In genomic region chr2:44707945-44708645, GRCh38 we compare ENCODE assay signal across 9 cellular contexts.
DNase-seq lines count a peak whose midpoint lies in the region.
"Had no signal": no experiment of that assay in that cellular context is flagged by ENCODE, and none has a peak within 500 bp of the region (broad histone marks: within the 10 kb centered on the region; RNA-seq: fewer than 3 reads in every experiment).

No MANE protein-coding gene starts in this region.

- CTCF ChIA-PET in activated naive CD4-positive, alpha-beta T cell treated with anti-CD3 and anti-CD28 coated beads, Interleukin-2, amount 10 ng/mL, durations not matched to agents 7 days and 5 days (lab: Charles Lee) = interaction anchor here (1.5 kb wide), 1 partner anchor 228 kb away, joined by 3 read pairs; no protein-coding TSS in a partner anchor

- no peaks in the 10 kb centered on the region for H3K27me3 Mint-ChIP-seq in activated naive CD4-positive, alpha-beta T cell treated with anti-CD3 and anti-CD28 coated beads, Interleukin-2, amount 10 ng/mL, durations not matched to agents 7 days and 5 days

- no peak overlapping the region for H3K27ac Mint-ChIP-seq in activated naive CD4-positive, alpha-beta T cell treated with anti-CD3 and anti-CD28 coated beads, Interleukin-2, amount 10 ng/mL, durations not matched to agents 7 days and 5 days

- no peaks in the 10 kb centered on the region for H3K36me3 Mint-ChIP-seq in activated naive CD4-positive, alpha-beta T cell treated with anti-CD3 and anti-CD28 coated beads, Interleukin-2, amount 10 ng/mL, durations not matched to agents 7 days and 5 days

- H3K4me1 Mint-ChIP-seq in activated naive CD4-positive, alpha-beta T cell treated with anti-CD3 and anti-CD28 coated beads, Interleukin-2, amount 10 ng/mL, durations not matched to agents 7 days and 5 days = peaks cover 6% of the 10 kb centered on the region

- no peaks in the 10 kb centered on the region for H3K9me3 Mint-ChIP-seq in activated naive CD4-positive, alpha-beta T cell treated with anti-CD3 and anti-CD28 coated beads, Interleukin-2, amount 10 ng/mL, durations not matched to agents 7 days and 5 days

- DNase-seq in NCI-H82 (lab: John Stamatoyannopoulos, UW) = peak; percentile 23
- no peak for DNase-seq in NCI-H82 treated with DMSO at 0.1 percent for 48 hours (lab: John Stamatoyannopoulos, UW; ENCODE audit: unreplicated experiment)
- peak; percentile 92 for DNase-seq in NCI-H146 (lab: John Stamatoyannopoulos, UW)
- peak; percentile 61 for DNase-seq in SW480 (ENCODE audit: low spot score)
- DNase-seq in retina = peak; percentile 34
- DNase-seq in activated naive CD4-positive, alpha-beta T cell treated with anti-CD3 and anti-CD28 coated beads, Interleukin-2, amount 10 ng/mL, durations not matched to agents 7 days and 5 days = no peak
- DNase-seq in NCI-H2196 (lab: John Stamatoyannopoulos, UW; ENCODE audit: unreplicated experiment) = no peak
- no peak for DNase-seq in activated gamma-delta T cell treated with Interleukin-2 at 50 U/mL for 16 hours
- DNase-seq: adrenal gland had no signal

- H3K4me3 Mint-ChIP-seq in activated naive CD4-positive, alpha-beta T cell treated with anti-CD3 and anti-CD28 coated beads, Interleukin-2, amount 10 ng/mL, durations not matched to agents 7 days and 5 days = no peak overlapping the region

Comparison
In these comparisons a context has a peak if more than half of its experiments do, and no peak if none do; other contexts are left out.
1. DNase-seq: peak in NCI-H82 (single experiment), NCI-H146 (single experiment), SW480 (single experiment) and retina (single experiment); none in NCI-H82 treated with DMSO at 0.1 percent for 48 hours (single experiment), activated naive CD4-positive, alpha-beta T cell treated with anti-CD3 and anti-CD28 coated beads, Interleukin-2, amount 10 ng/mL, durations not matched to agents 7 days and 5 days (single experiment), NCI-H2196 (single experiment) and activated gamma-delta T cell treated with Interleukin-2 at 50 U/mL for 16 hours (single experiment).